8 cellular contexts compared by ENCODE assay signal in genomic region chr6:14129572-14129971, GRCh38. TPM values are rescaled to one million over a fixed set of nuclear protein-coding genes. Genes with fewer than 3 reads are reported as not detected.
DNase-seq lines count a peak whose midpoint lies in the region; ATAC-seq, FAIRE-seq and TF ChIP-seq lines count a peak whose summit lies in the region.

No MANE protein-coding gene starts in this region.

- peak overlapping the region; percentile 58 for H3K27ac Mint-ChIP-seq in activated CD4-positive, alpha-beta T cell treated with anti-CD3 and anti-CD28 coated beads, Interleukin-2, amount 10 ng/mL, durations not matched to agents 24 days and 14 days
- no peak overlapping the region for H3K27ac Mint-ChIP-seq in astrocyte (ENCODE audit: unreplicated experiment)

- ATAC-seq in HG02759 (IDR thresholded peaks at IDR 0.05; ENCODE audit: unreplicated experiment) (peak; percentile 69), HG03439 (IDR thresholded peaks at IDR 0.05; ENCODE audit: unreplicated experiment) (no peak)

- no peak overlapping the region for H3K9ac ChIP-seq in astrocyte (ENCODE audit: low read length)

- no peaks in the 10 kb centered on the region for H3K79me2 ChIP-seq in astrocyte (ENCODE audit: insufficient read depth, low read length)

- H3K4me2 ChIP-seq in astrocyte (ENCODE audit: low read length): no peak overlapping the region

- H3K4me3 Mint-ChIP-seq in activated CD4-positive, alpha-beta T cell treated with anti-CD3 and anti-CD28 coated beads, Interleukin-2, amount 10 ng/mL, durations not matched to agents 24 days and 14 days: no peak overlapping the region
- H3K4me3 Mint-ChIP-seq in astrocyte (ENCODE audit: unreplicated experiment): no peak overlapping the region

- H3K27ac ChIP-seq in astrocyte (ENCODE audit: low read depth, low read length): no peak overlapping the region

- H3K9me3 ChIP-seq in astrocyte (ENCODE audit: insufficient read depth, low read depth, low read length): no peaks in the 10 kb centered on the region

- H3K4me1 Mint-ChIP-seq in activated CD4-positive, alpha-beta T cell treated with anti-CD3 and anti-CD28 coated beads, Interleukin-2, amount 10 ng/mL, durations not matched to agents 24 days and 14 days: peaks cover 35% of the 10 kb centered on the region
- H3K4me1 Mint-ChIP-seq in astrocyte (ENCODE audit: low read depth, unreplicated experiment): no peaks in the 10 kb centered on the region

- DNase-seq in activated CD4-positive, alpha-beta T cell treated with anti-CD3 and anti-CD28 coated beads, Interleukin-2, amount 10 ng/mL, durations not matched to agents 24 days and 14 days: peak; percentile 72
- no peak for DNase-seq in activated CD4-positive, alpha-beta T cell treated with anti-CD3 and anti-CD28 coated beads for 1 hour
- peak; percentile 82 for DNase-seq in NCI-H526 treated with DMSO at 0.1 percent for 48 hours (lab: John Stamatoyannopoulos, UW)
- DNase-seq in astrocyte (ENCODE audit: low read depth): peak; percentile 73
- DNase-seq in hypothalamus (lab: John Stamatoyannopoulos, UW): peak in 34 of 51 donors; percentile 4 to 70 (median 37)
- DNase-seq in skeletal muscle cell (ENCODE audit: low read depth): peak; percentile 52

- peak; percentile 65 for TF ChIP-seq CTCF in astrocyte (IDR thresholded peaks at IDR 0.05; ENCODE audit: insufficient read depth, low read depth, low read length)

- no peaks in the 10 kb centered on the region for H3K36me3 ChIP-seq in astrocyte (ENCODE audit: insufficient read depth, low read length)

- no peak for FAIRE-seq in astrocyte (lab: Jason Lieb, UNC)

- no peaks in the 10 kb centered on the region for H3K9me3 Mint-ChIP-seq in activated CD4-positive, alpha-beta T cell treated with anti-CD3 and anti-CD28 coated beads, Interleukin-2, amount 10 ng/mL, durations not matched to agents 24 days and 14 days
- no peaks in the 10 kb centered on the region for H3K9me3 Mint-ChIP-seq in astrocyte (ENCODE audit: unreplicated experiment)

- H4K20me1 ChIP-seq in astrocyte (ENCODE audit: insufficient read depth, low read length): no peaks in the 10 kb centered on the region

- H3K27me3 ChIP-seq in astrocyte (ENCODE audit: insufficient read depth, low read length): no peaks in the 10 kb centered on the region

- H2AFZ ChIP-seq in astrocyte (ENCODE audit: low read depth, low read length): no peak overlapping the region

- H3K4me3 ChIP-seq in astrocyte (ENCODE audit: insufficient read depth, low read depth, low read length) (no peak overlapping the region), skeletal muscle cell (ENCODE audit: low read depth, low read length) (no peak overlapping the region)

- peaks cover 77% of the 10 kb centered on the region for H3K36me3 Mint-ChIP-seq in activated CD4-positive, alpha-beta T cell treated with anti-CD3 and anti-CD28 coated beads, Interleukin-2, amount 10 ng/mL, durations not matched to agents 24 days and 14 days (ENCODE audit: low read depth)
- H3K36me3 Mint-ChIP-seq in astrocyte (ENCODE audit: low read depth, unreplicated experiment): peaks cover 4% of the 10 kb centered on the region

- H3K4me1 ChIP-seq in astrocyte (ENCODE audit: insufficient read depth, low read length): no peaks in the 10 kb centered on the region

- intact Hi-C loops in activated CD4-positive, alpha-beta T cell treated with anti-CD3 and anti-CD28 coated beads, Interleukin-2, amount 10 ng/mL, durations not matched to agents 24 days and 14 days (cut with micrococcal nuclease): loop anchor here (10.0 kb wide), 1 partner anchor 1495 kb away; no protein-coding TSS in a partner anchor

- no peaks in the 10 kb centered on the region for H3K27me3 Mint-ChIP-seq in activated CD4-positive, alpha-beta T cell treated with anti-CD3 and anti-CD28 coated beads, Interleukin-2, amount 10 ng/mL, durations not matched to agents 24 days and 14 days
- peaks cover 10% of the 10 kb centered on the region for H3K27me3 Mint-ChIP-seq in astrocyte (ENCODE audit: low read depth, unreplicated experiment)

RNA-seq across cellular contexts. Expression of gene CD83, which starts 12.0 kb away (rescaled TPM):
- 80.2 and 84.8 TPM in 2 replicates for total RNA-seq in activated CD4-positive, alpha-beta T cell treated with anti-CD3 and anti-CD28 coated beads, Interleukin-2, amount 10 ng/mL, durations not matched to agents 24 days and 14 days
- 1.6 and 1.8 TPM in 2 replicates for total RNA-seq in astrocyte

Comparison
In these comparisons a context has a peak if more than half of its experiments do, and no peak if none do; other contexts are left out.
1. RNA of gene CD83, which starts 12.0 kb away (total RNA-seq): 80.2 to 84.8 TPM in activated CD4-positive, alpha-beta T cell treated with anti-CD3 and anti-CD28 coated beads, Interleukin-2, amount 10 ng/mL, durations not matched to agents 24 days and 14 days; 1.6 to 1.8 TPM in astrocyte; every median in the first group is over 10 times any median in the second.